24 cellular contexts compared by ENCODE assay signal in the genomic region with DNA sequence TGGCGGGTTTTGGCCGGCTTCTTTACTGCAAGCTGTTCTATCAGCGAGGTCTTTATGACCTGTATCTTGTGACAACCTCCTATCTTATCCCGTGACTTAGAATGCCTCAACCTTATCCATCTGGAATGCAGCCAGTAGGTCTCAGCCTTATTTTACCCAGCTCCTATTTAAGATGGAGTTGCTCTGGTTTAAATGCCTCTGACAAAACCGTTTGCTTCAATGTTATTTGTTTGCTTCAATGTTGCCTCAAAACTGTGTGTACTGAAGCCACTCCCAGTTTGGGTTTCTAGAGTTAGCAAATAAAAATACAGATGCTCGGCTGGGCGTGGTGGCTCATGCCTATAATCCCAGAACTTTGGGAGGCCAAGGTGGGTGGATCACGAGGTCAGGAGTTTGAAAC.
"Had no signal": no experiment of that assay in that cellular context is flagged by ENCODE, and none has a peak within 500 bp of the region (broad histone marks: within the 10 kb centered on the region; RNA-seq: fewer than 3 reads in every experiment).

No MANE protein-coding gene starts in this region.

- H3K9ac ChIP-seq: neural progenitor cell, parathyroid adenoma had no signal

- DNase-seq: natural killer cell; occipital lobe; ovary; posterior cingulate gyrus; psoas muscle; right cardiac atrium; right lobe of liver; sigmoid colon; small intestine; stimulated activated CD4-positive, alpha-beta T cell treated with anti-CD3 and anti-CD28 coated beads, Interleukin-15, amount 100 ng/mL, for 24 hours; stimulated activated CD4-positive, alpha-beta T cell treated with anti-CD3 and anti-CD28 coated beads, Interleukin-2, amount 100 ng/mL, for 24 hours; stimulated activated CD4-positive, alpha-beta T cell treated with anti-CD3 and anti-CD28 coated beads, Interleukin-2, amount 100 ng/mL, for 48 hours; stimulated activated CD4-positive, alpha-beta T cell treated with anti-CD3 and anti-CD28 coated beads, Interleukin-4, amount 100 ng/mL, for 24 hours; stimulated activated naive B cell treated with anti-CD40 and anti-IgM and Interleukin-4, amounts not matched to agents 10 μg/mL and 1 μg/mL and 100 μg/mL, for 72 hours; stimulated activated naive CD4-positive, alpha-beta T cell treated with Interleukin-2 at 50 U/mL for 16 hours; stomach; thyroid gland; upper lobe of right lung; uterus had no signal

- H2AFZ ChIP-seq: neural progenitor cell, parathyroid adenoma had no signal

- H3K4me2 ChIP-seq: neural progenitor cell had no signal

- FAIRE-seq: small intestine had no signal

- H3K9me3 ChIP-seq: ovary, psoas muscle, right lobe of liver, sigmoid colon, stomach, thoracic aorta, thyroid gland, tibial nerve, upper lobe of right lung, uterus had no signal

- H3K4me3 ChIP-seq: neural progenitor cell, ovary, psoas muscle, right lobe of liver, sigmoid colon, stomach, thoracic aorta, thyroid gland, tibial nerve, upper lobe of right lung, uterus had no signal

- H3K27ac ChIP-seq: neural progenitor cell, ovary, parathyroid adenoma, psoas muscle, right lobe of liver, sigmoid colon, stomach, thoracic aorta, thyroid gland, tibial nerve, upper lobe of right lung, uterus had no signal

- H3K27me3 ChIP-seq: neural progenitor cell, ovary, right lobe of liver, sigmoid colon, stomach, thyroid gland, tibial nerve, upper lobe of right lung, uterus had no signal

- ATAC-seq: natural killer cell; psoas muscle; right cardiac atrium; right lobe of liver; stimulated activated effector memory CD8-positive, alpha-beta T cell treated with anti-CD3 and anti-CD28 coated beads, Interleukin-12 subunit alpha, Interleukin-12 subunit beta, amount 100 ng/mL, for 72 hours; stimulated activated naive B cell treated with anti-CD40 and anti-IgM and Interleukin-4, amounts not matched to agents 10 μg/mL and 1 μg/mL and 100 μg/mL, for 72 hours; upper lobe of right lung had no signal

- H3K4me1 ChIP-seq: neural progenitor cell, parathyroid adenoma, psoas muscle, right lobe of liver, sigmoid colon, stomach, thyroid gland, tibial nerve, upper lobe of right lung, uterus had no signal

- H3K79me2 ChIP-seq: parathyroid adenoma had no signal

- H3K36me3 ChIP-seq: neural progenitor cell, ovary, right lobe of liver, sigmoid colon, stomach, thoracic aorta, thyroid gland, tibial nerve, upper lobe of right lung, uterus had no signal
